Comparison of ENCODE assay signal across 9 cellular contexts in genomic region chr5:140106101-140106500, GRCh38. TPM values are rescaled to one million over a fixed set of nuclear protein-coding genes. Genes with fewer than 3 reads are reported as not detected.
DNase-seq lines count a peak whose midpoint lies in the region; ATAC-seq and FAIRE-seq lines count a peak whose summit lies in the region.
"Had no signal": no experiment of that assay in that cellular context is flagged by ENCODE, and none has a peak within 500 bp of the region (broad histone marks: within the 10 kb centered on the region; RNA-seq: fewer than 3 reads in every experiment).

No MANE protein-coding gene starts in this region.

- H3K9me3 ChIP-seq in GM23248 (ENCODE audit: low read depth) (no peaks in the 10 kb centered on the region), mesenchymal stem cell (ENCODE audit: control insufficient read depth, low read length) (no peaks in the 10 kb centered on the region)

- 38 to 40% methylated on average over 5 of the region's 5 CpGs for WGBS in GM23248 (ENCODE audit: low coverage in 1 of 2, low lambda C conversion rate in 2 of 2, missing lambda C conversion rate in 2 of 2), 2 experiments
- 92% methylated on average over 2 of the region's 5 CpGs for WGBS in mesenchymal stem cell

- H3K18ac ChIP-seq in mesenchymal stem cell (ENCODE audit: low read depth in 1 of 2, low read length in 2 of 2) = no peak overlapping the region

- POLR2A ChIA-PET in activated CD8-positive, alpha-beta T cell treated with anti-CD3 and anti-CD28 coated beads, Interleukin-2, amount 10 ng/mL, durations not matched to agents 7 days and 5 days (lab: Charles Lee) = interaction anchor here (1.2 kb wide), 1 partner anchor 63 kb away, joined by 3 read pairs; no protein-coding TSS in a partner anchor

- peak overlapping the region; percentile 98 for H3K27ac Mint-ChIP-seq in activated CD8-positive, alpha-beta T cell treated with anti-CD3 and anti-CD28 coated beads, Interleukin-2, amount 10 ng/mL, durations not matched to agents 7 days and 5 days

- peaks cover 12% of the 10 kb centered on the region for H3K79me1 ChIP-seq in mesenchymal stem cell (replicated peaks; ENCODE audit: low read length, poor library complexity, severe bottlenecking)

- no peak overlapping the region for H4K8ac ChIP-seq in mesenchymal stem cell (ENCODE audit: low read length)

- H3K4me3 ChIP-seq in GM23248 = no peak overlapping the region
- no peak overlapping the region for H3K4me3 ChIP-seq in mesenchymal stem cell (ENCODE audit: insufficient read depth in 1 of 2, low read depth in 1 of 2, low read length in 2 of 2)

- H3K4me1 ChIP-seq in GM23248 (ENCODE audit: insufficient read depth) (peaks cover 24% of the 10 kb centered on the region), mesenchymal stem cell (ENCODE audit: control insufficient read depth, insufficient read depth, low read depth, low read length) (peaks cover 17% of the 10 kb centered on the region)

- no peaks in the 10 kb centered on the region for H3K27me3 ChIP-seq in GM23248 (replicated peaks; ENCODE audit: insufficient read depth)
- peaks cover 0 to 33% of the 10 kb centered on the region in 2 experiments for H3K27me3 ChIP-seq in mesenchymal stem cell (ENCODE audit: control insufficient read depth in 1 of 2, insufficient read depth in 1 of 2, low read length in 2 of 2)

- peaks cover 3% of the 10 kb centered on the region for H3K36me3 Mint-ChIP-seq in activated CD8-positive, alpha-beta T cell treated with anti-CD3 and anti-CD28 coated beads, Interleukin-2, amount 10 ng/mL, durations not matched to agents 7 days and 5 days (ENCODE audit: low read depth)

- H3K36me3 ChIP-seq in GM23248 (ENCODE audit: low read depth) (no peaks in the 10 kb centered on the region), mesenchymal stem cell (ENCODE audit: control insufficient read depth in 1 of 2, insufficient read depth in 2 of 2, low read depth in 1 of 2, low read length in 2 of 2) (no peaks in the 10 kb centered on the region)

- no peak overlapping the region for H2BK5ac ChIP-seq in mesenchymal stem cell (ENCODE audit: low read depth, low read length, poor library complexity, severe bottlenecking)

- peak; percentile 59 for FAIRE-seq in A204.1 (lab: Jason Lieb, UNC)

- H2AK5ac ChIP-seq in mesenchymal stem cell (ENCODE audit: low read length, severe bottlenecking) = no peak overlapping the region

- peak overlapping the region; percentile 93; the same call in 1 of the 2 replicates for H3K9ac ChIP-seq in GM23248
- H3K9ac ChIP-seq in mesenchymal stem cell (ENCODE audit: low read length) = peak overlapping the region; percentile 98

- peaks cover 4% of the 10 kb centered on the region; the same call in 1 of the 2 replicates for H4K20me1 ChIP-seq in GM23248 (ENCODE audit: insufficient read depth)

- peak overlapping the region; percentile 5 for H3K4me2 ChIP-seq in GM23248 (ENCODE audit: unreplicated experiment)
- H3K4me2 ChIP-seq in mesenchymal stem cell (ENCODE audit: low read length, poor library complexity, severe bottlenecking) = no peak overlapping the region

- H3K27ac ChIP-seq in GM23248 (0 out of 2 replicates have a peak overlapping the region, but pooled peaks have one; percentile 91), mesenchymal stem cell (ENCODE audit: low read length, poor library complexity, severe bottlenecking) (no peak overlapping the region)

- H3K4me3 Mint-ChIP-seq in activated CD8-positive, alpha-beta T cell treated with anti-CD3 and anti-CD28 coated beads, Interleukin-2, amount 10 ng/mL, durations not matched to agents 7 days and 5 days = peak overlapping the region; percentile 83

- H2AFZ ChIP-seq in GM23248 (peak overlapping the region; percentile 86), mesenchymal stem cell (ENCODE audit: low read depth, low read length) (no peak overlapping the region)

- H3K9me2 ChIP-seq in GM23248 (ENCODE audit: insufficient read depth) = no peaks in the 10 kb centered on the region

- no peak overlapping the region for H3K4ac ChIP-seq in mesenchymal stem cell (ENCODE audit: low read depth in 1 of 2, low read length in 2 of 2)

- no peak overlapping the region for H4K91ac ChIP-seq in mesenchymal stem cell (ENCODE audit: low read length)

- H3K23ac ChIP-seq in mesenchymal stem cell (ENCODE audit: low read length in 2 of 2) = no peak overlapping the region

- in situ Hi-C loops in GM23248 (cut with MboI) = no loop called here

- DNase-seq in GM23248 (peak; percentile 27), mesenchymal stem cell (no peak), retina (no peak)
- no peak for DNase-seq in activated CD8-positive, alpha-beta T cell treated with anti-CD3 and anti-CD28 coated beads, Interleukin-2, amount 10 ng/mL, durations not matched to agents 7 days and 5 days
- DNase-seq in activated CD4-positive, CD25-positive, alpha-beta regulatory T cell treated with anti-CD3 and anti-CD28 coated beads, Interleukin-2, amount 50 U/mL, for 72 hours = no peak
- no peak for DNase-seq in stimulated activated CD4-positive, alpha-beta T cell treated with anti-CD3 and anti-CD28 coated beads, Interleukin-12 subunit alpha, Interleukin-12 subunit beta, amount 100 ng/mL, for 4 hours
- DNase-seq: NCI-H187 had no signal

- CTCF ChIA-PET in activated CD8-positive, alpha-beta T cell treated with anti-CD3 and anti-CD28 coated beads, Interleukin-2, amount 10 ng/mL, durations not matched to agents 7 days and 5 days (lab: Charles Lee) = interaction anchor here (0.9 to 3.5 kb wide), 8 partner anchors 11 to 137 kb away, joined by 3 to 17 read pairs (median 4); no protein-coding TSS in a partner anchor

- no peak overlapping the region for H2BK15ac ChIP-seq in mesenchymal stem cell (ENCODE audit: low read depth, poor library complexity, severe bottlenecking)

- no peak for ATAC-seq in activated CD8-positive, alpha-beta T cell treated with anti-CD3 and anti-CD28 coated beads, Interleukin-2, amount 10 ng/mL, durations not matched to agents 7 days and 5 days
- no peak for ATAC-seq in activated CD4-positive, CD25-positive, alpha-beta regulatory T cell treated with anti-CD3 and anti-CD28 coated beads, Interleukin-2, amount 50 U/mL, for 24 hours

- H2BK120ac ChIP-seq in mesenchymal stem cell (ENCODE audit: low read depth, low read length) = no peak overlapping the region

- H3K4me1 Mint-ChIP-seq in activated CD8-positive, alpha-beta T cell treated with anti-CD3 and anti-CD28 coated beads, Interleukin-2, amount 10 ng/mL, durations not matched to agents 7 days and 5 days (ENCODE audit: low read depth) = peaks cover 28% of the 10 kb centered on the region

- H2BK12ac ChIP-seq in mesenchymal stem cell (ENCODE audit: low read length in 2 of 2) = no peak overlapping the region

- H3K9me3 Mint-ChIP-seq in activated CD8-positive, alpha-beta T cell treated with anti-CD3 and anti-CD28 coated beads, Interleukin-2, amount 10 ng/mL, durations not matched to agents 7 days and 5 days (ENCODE audit: insufficient read depth) = no peaks in the 10 kb centered on the region

- H3F3A ChIP-seq in GM23248 (ENCODE audit: insufficient read depth) = peaks cover 39% of the 10 kb centered on the region

- peaks cover 37% of the 10 kb centered on the region for H3K27me3 Mint-ChIP-seq in activated CD8-positive, alpha-beta T cell treated with anti-CD3 and anti-CD28 coated beads, Interleukin-2, amount 10 ng/mL, durations not matched to agents 7 days and 5 days (ENCODE audit: low read depth)

- peaks cover 30% of the 10 kb centered on the region for H3K79me2 ChIP-seq in GM23248 (ENCODE audit: insufficient read depth)

- H3K14ac ChIP-seq in mesenchymal stem cell (ENCODE audit: low read length in 2 of 2) = no peak overlapping the region

RNA-seq across cellular contexts. Expression of gene PURA, which starts 7.8 kb away (rescaled TPM):
- 24.2 and 30.6 TPM in 2 replicates for total RNA-seq in GM23248 (2014; rRNA removed; shearing (Covaris generic))
- 7.9 and 10.7 TPM in 2 replicates for polyA plus RNA-seq in GM23248 (2016; fragmentation: Nextera tagmentation; extraction: Ambion mirVana)
- 10 to 100 TPM; 12.5 to 13.4 TPM for total RNA-seq in activated CD8-positive, alpha-beta T cell treated with anti-CD3 and anti-CD28 coated beads, Interleukin-2, amount 10 ng/mL, durations not matched to agents 7 days and 5 days
- polyA plus RNA-seq in mesenchymal stem cell (2013, experiment 1 of 2) = 4.3 TPM
- 4.3 TPM for polyA plus RNA-seq in mesenchymal stem cell (2013, experiment 2 of 2)

RNA-seq across cellular contexts. Expression of gene IGIP, which starts 19.6 kb away (rescaled TPM):
- 13.0 and 16.3 TPM in 2 replicates for total RNA-seq in GM23248 (2014; rRNA removed; shearing (Covaris generic))
- polyA plus RNA-seq in GM23248 (2016; fragmentation: Nextera tagmentation; extraction: Ambion mirVana) = 3.4 and 3.5 TPM in 2 replicates
- total RNA-seq in activated CD8-positive, alpha-beta T cell treated with anti-CD3 and anti-CD28 coated beads, Interleukin-2, amount 10 ng/mL, durations not matched to agents 7 days and 5 days = 1 to 10 TPM; 2.4 to 2.7 TPM
- 0.98 TPM for polyA plus RNA-seq in mesenchymal stem cell (2013, experiment 1 of 2)
- polyA plus RNA-seq in mesenchymal stem cell (2013, experiment 2 of 2) = 1.0 TPM
